In the genomic region with DNA sequence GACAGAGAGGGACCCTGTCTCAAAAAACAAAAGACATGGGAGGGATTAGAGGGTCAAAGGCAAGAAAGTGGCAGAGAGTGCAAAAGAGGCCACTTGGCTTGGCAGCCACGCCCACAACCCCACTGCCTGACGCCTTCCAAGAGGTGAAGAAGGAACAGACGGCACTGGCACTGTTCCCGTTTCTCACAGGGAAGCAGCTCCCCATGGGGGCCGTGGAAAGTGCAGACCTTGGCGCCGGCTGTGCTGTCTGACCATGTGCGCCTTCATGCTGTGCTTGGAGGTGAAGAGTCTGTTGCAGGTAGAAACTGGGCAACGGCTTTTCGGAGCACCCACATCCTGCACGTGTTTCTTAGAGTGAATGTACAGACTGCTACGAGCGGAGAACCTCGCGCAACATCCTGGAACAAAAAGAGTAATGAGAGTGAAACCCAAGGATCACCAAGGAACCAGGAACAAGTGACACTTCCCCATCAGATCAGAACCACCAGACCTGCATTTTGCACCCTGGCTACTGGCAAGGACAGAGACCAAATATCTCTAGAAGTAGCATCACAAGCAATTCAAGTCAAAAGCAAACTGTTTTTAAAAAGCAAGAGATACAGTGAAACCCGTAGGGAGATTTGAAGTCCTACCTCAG, we compare ENCODE assay signal across 15 cellular contexts. TPM values are rescaled to one million over a fixed set of nuclear protein-coding genes. Genes with fewer than 3 reads are reported as not detected.
A peak's percentile ranks its signal among the peaks of the same experiment; 100 is the strongest.
DNase-seq lines count a peak whose midpoint lies in the region; ATAC-seq, FAIRE-seq and TF ChIP-seq lines count a peak whose summit lies in the region.
"Had no signal": no experiment of that assay in that cellular context is flagged by ENCODE, and none has a peak within 500 bp of the region (broad histone marks: within the 10 kb centered on the region; RNA-seq: fewer than 3 reads in every experiment).

No MANE protein-coding gene starts in this region.

- peaks cover 40% of the 10 kb centered on the region for H3K79me2 ChIP-seq in smooth muscle cell (ENCODE audit: low read depth)

- H3K4me1 ChIP-seq in kidney (ENCODE audit: control insufficient read depth in 1 of 2, insufficient read depth in 1 of 2, low read depth in 1 of 2, low read length in 2 of 2) (no peaks in the 10 kb centered on the region), skeletal muscle tissue (ENCODE audit: control insufficient read depth in 3 of 3, insufficient read depth in 3 of 3, low read length in 3 of 3) (peaks cover 75 to 96% (median 90%) of the 10 kb centered on the region in 3 donors), smooth muscle cell (ENCODE audit: low read depth) (no peaks in the 10 kb centered on the region)
- H3K4me1 ChIP-seq: HAP-1 had no signal

- H2AFZ ChIP-seq in smooth muscle cell (ENCODE audit: low read depth) = no peak overlapping the region

- no peak for ATAC-seq in activated T-cell treated with anti-CD3 and anti-CD28 coated beads, Interleukin-2, amount 50 U/mL, for 4 hours
- ATAC-seq in GM21786 (IDR thresholded peaks at IDR 0.05; ENCODE audit: unreplicated experiment) = no peak

- no peaks in the 10 kb centered on the region for H3K9me3 Mint-ChIP-seq in activated T-cell treated with anti-CD3 and anti-CD28 coated beads, Interleukin-2, amount 50 U/mL, for 24 hours
- H3K9me3 Mint-ChIP-seq in activated T-cell treated with anti-CD3 and anti-CD28 coated beads, Interleukin-2, amount 50 U/mL, for 4 hours = no peaks in the 10 kb centered on the region

- 96% methylated on average over 16 of the region's 16 CpGs for WGBS in smooth muscle cell (ENCODE audit: low lambda C conversion rate)

- H3K4me1 Mint-ChIP-seq in activated T-cell treated with anti-CD3 and anti-CD28 coated beads, Interleukin-2, amount 50 U/mL, for 24 hours (ENCODE audit: low read depth) = peaks cover 42% of the 10 kb centered on the region
- peaks cover 28% of the 10 kb centered on the region for H3K4me1 Mint-ChIP-seq in activated T-cell treated with anti-CD3 and anti-CD28 coated beads, Interleukin-2, amount 50 U/mL, for 4 hours (ENCODE audit: low read depth)

- H3K4me2 ChIP-seq in smooth muscle cell = no peak overlapping the region

- peak overlapping the region; percentile 39 for H3K27ac Mint-ChIP-seq in activated T-cell treated with anti-CD3 and anti-CD28 coated beads, Interleukin-2, amount 50 U/mL, for 24 hours

- H3K27me3 ChIP-seq in skeletal muscle tissue (ENCODE audit: control insufficient read depth in 3 of 3, insufficient read depth in 3 of 3, low read length in 3 of 3) (no peaks in the 10 kb centered on the region), smooth muscle cell (ENCODE audit: low read depth) (no peaks in the 10 kb centered on the region)
- H3K27me3 ChIP-seq: esophagus squamous epithelium had no signal

- intact Hi-C loops in kidney (cut with DNase I) = no loop called here

- H3K36me3 Mint-ChIP-seq in activated T-cell treated with anti-CD3 and anti-CD28 coated beads, Interleukin-2, amount 50 U/mL, for 24 hours (ENCODE audit: low read depth) = peaks cover 99% of the 10 kb centered on the region
- H3K36me3 Mint-ChIP-seq in activated T-cell treated with anti-CD3 and anti-CD28 coated beads, Interleukin-2, amount 50 U/mL, for 4 hours (ENCODE audit: insufficient read depth) = peaks cover 59% of the 10 kb centered on the region

- TF ChIP-seq CTCF in kidney (IDR thresholded peaks at IDR 0.05; ENCODE audit: borderline replicate concordance, extremely low read depth, insufficient read depth) = no peak
- no peak for TF ChIP-seq CTCF in smooth muscle cell (IDR thresholded peaks at IDR 0.05; ENCODE audit: borderline replicate concordance, insufficient read depth, poor library complexity, severe bottlenecking)

- no peaks in the 10 kb centered on the region for H3K27me3 Mint-ChIP-seq in activated T-cell treated with anti-CD3 and anti-CD28 coated beads, Interleukin-2, amount 50 U/mL, for 24 hours
- no peaks in the 10 kb centered on the region for H3K27me3 Mint-ChIP-seq in activated T-cell treated with anti-CD3 and anti-CD28 coated beads, Interleukin-2, amount 50 U/mL, for 4 hours (ENCODE audit: low read depth)

- H3F3A ChIP-seq in smooth muscle cell (ENCODE audit: low read depth) = no peaks in the 10 kb centered on the region

- no peak overlapping the region for H3K4me3 Mint-ChIP-seq in activated T-cell treated with anti-CD3 and anti-CD28 coated beads, Interleukin-2, amount 50 U/mL, for 24 hours
- H3K4me3 Mint-ChIP-seq in activated T-cell treated with anti-CD3 and anti-CD28 coated beads, Interleukin-2, amount 50 U/mL, for 4 hours = no peak overlapping the region

- no peak for FAIRE-seq in kidney (lab: Jason Lieb, UNC)
- FAIRE-seq: D721Med had no signal

- H3K4me3 ChIP-seq in kidney (ENCODE audit: low read length in 2 of 2) (no peak overlapping the region), skeletal muscle tissue (ENCODE audit: low read length in 3 of 3) (no peak overlapping the region), smooth muscle cell (no peak overlapping the region)
- H3K4me3 ChIP-seq: esophagus squamous epithelium, HAP-1 had no signal

- H3K36me3 ChIP-seq in kidney (ENCODE audit: control insufficient read depth in 1 of 2, insufficient read depth in 2 of 2, low read length in 2 of 2) (peaks cover 69 to 89% of the 10 kb centered on the region in 2 donors), skeletal muscle tissue (ENCODE audit: control insufficient read depth in 3 of 3, insufficient read depth in 3 of 3, low read length in 3 of 3) (peaks cover 73 to 87% (median 76%) of the 10 kb centered on the region in 3 donors), smooth muscle cell (ENCODE audit: low read depth) (peaks cover 21% of the 10 kb centered on the region)

- H3K27ac ChIP-seq in kidney (ENCODE audit: low read depth in 2 of 2, low read length in 2 of 2) (no peak overlapping the region), skeletal muscle tissue (ENCODE audit: low read depth, low read length) (peak overlapping the region; percentile 62), smooth muscle cell (ENCODE audit: low read depth) (no peak overlapping the region)

- H4K20me1 ChIP-seq in smooth muscle cell (ENCODE audit: low read depth) = peaks cover 78% of the 10 kb centered on the region

- no peak overlapping the region for H3K9ac ChIP-seq in kidney (ENCODE audit: low read length in 2 of 2)
- H3K9ac ChIP-seq in skeletal muscle tissue (ENCODE audit: low read depth in 1 of 3, low read length in 3 of 3) = peak overlapping the region in 1 of 3 donors; percentile 66
- no peak overlapping the region for H3K9ac ChIP-seq in smooth muscle cell (ENCODE audit: low read depth)

- H3K9me3 ChIP-seq in kidney (ENCODE audit: control insufficient read depth in 1 of 2, low read length in 2 of 2) (no peaks in the 10 kb centered on the region), skeletal muscle tissue (ENCODE audit: control insufficient read depth in 3 of 3, low read length in 3 of 3) (no peaks in the 10 kb centered on the region), smooth muscle cell (replicated peaks; ENCODE audit: low read depth) (no peaks in the 10 kb centered on the region)
- H3K9me3 ChIP-seq: esophagus squamous epithelium, HAP-1 had no signal

- no peak for DNase-seq in activated T-cell treated with anti-CD3 and anti-CD28 coated beads, Interleukin-2, amount 50 U/mL, for 24 hours
- no peak for DNase-seq in activated T-cell treated with anti-CD3 and anti-CD28 coated beads, Interleukin-2, amount 50 U/mL, for 4 hours
- peak; percentile 98 for DNase-seq in NCI-H524 (lab: John Stamatoyannopoulos, UW)
- DNase-seq in kidney = peak; percentile 70
- no peak for DNase-seq in smooth muscle cell (lab: John Stamatoyannopoulos, UW; ENCODE audit: unreplicated experiment)
- DNase-seq in NCI-H2227 (lab: John Stamatoyannopoulos, UW; ENCODE audit: unreplicated experiment) = no peak
- DNase-seq: activated T-cell treated with anti-CD3 and anti-CD28 coated beads for 4 hours, cortex of kidney, esophagus squamous epithelium had no signal

RNA-seq across cellular contexts. Expression of a gene that starts 9.6 kb away (rescaled TPM):
- total RNA-seq in activated T-cell treated with anti-CD3 and anti-CD28 coated beads, Interleukin-2, amount 50 U/mL, for 4 hours = 10 to 100 TPM; 24.4 to 25.6 (median 25.6) TPM
- total RNA-seq in kidney (44.8 TPM), skeletal muscle tissue (18.8 TPM), smooth muscle cell (18.8 and 20.4 TPM in 2 replicates)
- polyA plus RNA-seq in kidney (ENCODE audit: insufficient read depth, low read depth, low replicate concordance) (11.4 TPM), smooth muscle cell (9.2 and 16.2 TPM in 2 replicates)

RNA-seq across cellular contexts. Expression of a gene that starts 51.5 kb away (rescaled TPM):
- total RNA-seq in activated T-cell treated with anti-CD3 and anti-CD28 coated beads, Interleukin-2, amount 50 U/mL, for 4 hours = not detected
- not detected for total RNA-seq in kidney
- polyA plus RNA-seq in kidney (ENCODE audit: insufficient read depth, low read depth, low replicate concordance) = not detected
- total RNA-seq in skeletal muscle tissue = not detected
- total RNA-seq in smooth muscle cell = not detected in 2 replicates
- not detected in 2 replicates for polyA plus RNA-seq in smooth muscle cell
- total RNA-seq: esophagus squamous epithelium, lung microvascular endothelial cell, temporal lobe had no signal

RNA-seq across cellular contexts. Expression of a gene that starts 57.9 kb away (rescaled TPM):
- not detected for total RNA-seq in activated T-cell treated with anti-CD3 and anti-CD28 coated beads, Interleukin-2, amount 50 U/mL, for 4 hours
- 3.3 TPM for total RNA-seq in kidney
- 7.0 TPM for polyA plus RNA-seq in kidney (ENCODE audit: insufficient read depth, low read depth, low replicate concordance)
- not detected for total RNA-seq in skeletal muscle tissue
- not detected in 2 replicates for total RNA-seq in smooth muscle cell
- not detected in 2 replicates for polyA plus RNA-seq in smooth muscle cell
- total RNA-seq: lung microvascular endothelial cell, temporal lobe had no signal

Comparison
In these comparisons a context has a peak if more than half of its experiments do, and no peak if none do; other contexts are left out.
1. DNase-seq: peak in NCI-H524 (2 of 2) and kidney (single experiment); none in activated T-cell treated with anti-CD3 and anti-CD28 coated beads, Interleukin-2, amount 50 U/mL, for 24 hours (single experiment), activated T-cell treated with anti-CD3 and anti-CD28 coated beads, Interleukin-2, amount 50 U/mL, for 4 hours (single experiment), smooth muscle cell (single experiment) and NCI-H2227 (single experiment).